ENCODE assay signal across 9 cellular contexts in genomic region chr18:63963610-63964256, GRCh38. TPM values are rescaled to one million over a fixed set of nuclear protein-coding genes. Genes with fewer than 3 reads are reported as not detected.
A peak's percentile ranks its signal among the peaks of the same experiment; 100 is the strongest.
DNase-seq lines count a peak whose midpoint lies in the region; ATAC-seq and TF ChIP-seq lines count a peak whose summit lies in the region.
"Had no signal": no experiment of that assay in that cellular context is flagged by ENCODE, and none has a peak within 500 bp of the region (broad histone marks: within the 10 kb centered on the region; RNA-seq: fewer than 3 reads in every experiment).

No MANE protein-coding gene starts in this region.

- H3K4me3 ChIP-seq in KMS-11 (IDR thresholded peaks at IDR 0.05; ENCODE audit: insufficient read depth, low read depth, low read length), result no peak overlapping the region

- H3K36me3 Mint-ChIP-seq in MCF 10A (ENCODE audit: insufficient read depth, unreplicated experiment), result no peaks in the 10 kb centered on the region

- no peak overlapping the region for H2AFZ ChIP-seq in KMS-11 (ENCODE audit: low read depth)

- H3K4me2 ChIP-seq in KMS-11, result no peak overlapping the region

- H3K79me2 ChIP-seq in KMS-11 (ENCODE audit: insufficient read depth, low read depth), result no peaks in the 10 kb centered on the region

- H3K36me3 ChIP-seq in KMS-11 (ENCODE audit: insufficient read depth), result no peaks in the 10 kb centered on the region

- H3K4me1 ChIP-seq in KMS-11 (ENCODE audit: low read depth, poor library complexity, severe bottlenecking), result no peaks in the 10 kb centered on the region

- H3K27ac ChIP-seq in KMS-11, result no peak overlapping the region

- peak; percentile 84 for TF ChIP-seq CTCF in KMS-11 (conservative IDR thresholded peaks at IDR 0.05; ENCODE audit: low read depth, low read length)
- peak; percentile 77 for TF ChIP-seq CTCF in MCF 10A (IDR thresholded peaks at IDR 0.05; ENCODE audit: unreplicated experiment)

- no peak overlapping the region for H3K4me3 Mint-ChIP-seq in MCF 10A (ENCODE audit: unreplicated experiment)
- no peak overlapping the region for H3K4me3 Mint-ChIP-seq in stimulated activated naive CD8-positive, alpha-beta T cell treated with anti-CD3 and anti-CD28 coated beads, Interleukin-15, amount 100 ng/mL, for 72 hours

- peak overlapping the region; percentile 9 for H3K27ac Mint-ChIP-seq in MCF 10A (ENCODE audit: low read depth, unreplicated experiment)
- H3K27ac Mint-ChIP-seq in stimulated activated naive CD8-positive, alpha-beta T cell treated with anti-CD3 and anti-CD28 coated beads, Interleukin-15, amount 100 ng/mL, for 72 hours, result no peak overlapping the region

- peak; percentile 31 for DNase-seq in DMS153 (lab: John Stamatoyannopoulos, UW)
- no peak for DNase-seq in DMS153 treated with DMSO at 0.1 percent for 48 hours (lab: John Stamatoyannopoulos, UW; ENCODE audit: unreplicated experiment)
- peak; percentile 9 for DNase-seq in SIG-M5 (lab: John Stamatoyannopoulos, UW)
- DNase-seq in MCF 10A (ENCODE audit: unreplicated experiment), result peak; percentile 69
- peak; percentile 61 for DNase-seq in kidney tubule cell (ENCODE audit: low spot score)
- DNase-seq in stimulated activated naive CD8-positive, alpha-beta T cell treated with anti-CD3 and anti-CD28 coated beads, Interleukin-15, amount 100 ng/mL, for 72 hours, result peak in 1 of 2 donors; percentile 27

- H3K4me1 Mint-ChIP-seq in MCF 10A (ENCODE audit: insufficient read depth, unreplicated experiment), result peaks cover 13% of the 10 kb centered on the region
- no peaks in the 10 kb centered on the region for H3K4me1 Mint-ChIP-seq in stimulated activated naive CD8-positive, alpha-beta T cell treated with anti-CD3 and anti-CD28 coated beads, Interleukin-15, amount 100 ng/mL, for 72 hours

- CTCF ChIA-PET in MCF 10A (lab: Yijun Ruan, JAX), result interaction anchor here (0.5 to 4.7 kb wide), 21 partner anchors 10 to 1799 kb away, joined by 3 to 77 read pairs (median 6); no protein-coding TSS in a partner anchor

- H3K27me3 Mint-ChIP-seq in MCF 10A (ENCODE audit: insufficient read depth, unreplicated experiment), result no peaks in the 10 kb centered on the region
- peaks cover 26% of the 10 kb centered on the region for H3K27me3 Mint-ChIP-seq in stimulated activated naive CD8-positive, alpha-beta T cell treated with anti-CD3 and anti-CD28 coated beads, Interleukin-15, amount 100 ng/mL, for 72 hours

- BruUV-seq in MCF 10A (replicated peaks; lab: Mats Ljungman, UMichigan), result no TSS peak

- no peak overlapping the region for H3K9ac ChIP-seq in KMS-11

- intact Hi-C loops in MCF 10A (cut with micrococcal nuclease), result loop anchor here (1.0 kb wide), 2 partner anchors 16 to 31 kb away; no protein-coding TSS in a partner anchor

- no peaks in the 10 kb centered on the region for H4K20me1 ChIP-seq in KMS-11 (ENCODE audit: insufficient read depth)

- H3K9me3 Mint-ChIP-seq in MCF 10A (ENCODE audit: unreplicated experiment), result no peaks in the 10 kb centered on the region
- H3K9me3 Mint-ChIP-seq in stimulated activated naive CD8-positive, alpha-beta T cell treated with anti-CD3 and anti-CD28 coated beads, Interleukin-15, amount 100 ng/mL, for 72 hours, result no peaks in the 10 kb centered on the region

- POLR2A ChIA-PET in MCF 10A (lab: Yijun Ruan, JAX), result interaction anchor here (0.6 to 3.7 kb wide), 4 partner anchors 11 to 452 kb away, joined by 3 to 30 read pairs (median 3); no protein-coding TSS in a partner anchor

- no peaks in the 10 kb centered on the region for H3K27me3 ChIP-seq in KMS-11 (ENCODE audit: insufficient read depth, low read depth)

- ATAC-seq in GM21619 (IDR thresholded peaks at IDR 0.05; ENCODE audit: unreplicated experiment), result peak; percentile 83
- peak; percentile 71 for ATAC-seq in stimulated activated naive CD8-positive, alpha-beta T cell treated with anti-CD3 and anti-CD28 coated beads, Interleukin-15, amount 100 ng/mL, for 72 hours

RNA-seq across cellular contexts. Expression of gene SERPINB8, which starts 6.1 kb away (rescaled TPM):
- total RNA-seq in MCF 10A (2022), result 54.1 and 58.0 TPM in 2 replicates

RNA-seq across cellular contexts. Expression of gene HMSD, which starts 14.6 kb away (rescaled TPM):
- not detected in 2 replicates for total RNA-seq in MCF 10A (2022)

RNA-seq across cellular contexts. Expression of gene SERPINB10, which starts 56.0 kb away (rescaled TPM):
- not detected in 2 replicates for total RNA-seq in MCF 10A (2022)
- total RNA-seq: temporal lobe had no signal
